In genomic region chr2:69973335-69973735, GRCh38 we compare ENCODE assay signal across 18 cellular contexts. TPM values are rescaled to one million over a fixed set of nuclear protein-coding genes. Genes with fewer than 3 reads are reported as not detected.
A peak's percentile ranks its signal among the peaks of the same experiment; 100 is the strongest.
DNase-seq lines count a peak whose midpoint lies in the region; ATAC-seq and TF ChIP-seq lines count a peak whose summit lies in the region.
"Had no signal": no experiment of that assay in that cellular context is flagged by ENCODE, and none has a peak within 500 bp of the region (broad histone marks: within the 10 kb centered on the region; RNA-seq: fewer than 3 reads in every experiment).

No MANE protein-coding gene starts in this region.

- H3K4me3 ChIP-seq in MG63 (no peak overlapping the region), mesenchymal stem cell (ENCODE audit: insufficient read depth in 1 of 2, low read depth in 1 of 2, low read length in 2 of 2) (no peak overlapping the region), adrenal gland (no peak overlapping the region)
- H3K4me3 ChIP-seq: heart right ventricle, SJSA1, skin epidermis had no signal

- no peak overlapping the region for H3K4me2 ChIP-seq in mesenchymal stem cell (ENCODE audit: low read length, poor library complexity, severe bottlenecking)

- no peak overlapping the region for H3K18ac ChIP-seq in mesenchymal stem cell (ENCODE audit: low read depth in 1 of 2, low read length in 2 of 2)

- H2AFZ ChIP-seq in mesenchymal stem cell (ENCODE audit: low read depth, low read length), result no peak overlapping the region

- no peak overlapping the region for H3K14ac ChIP-seq in mesenchymal stem cell (ENCODE audit: low read length in 2 of 2)

- H3K27ac ChIP-seq in mesenchymal stem cell (ENCODE audit: low read length, poor library complexity, severe bottlenecking), result no peak overlapping the region
- no peak overlapping the region for H3K27ac ChIP-seq in adrenal gland
- H3K27ac ChIP-seq: heart right ventricle, SJSA1, skin epidermis had no signal

- H2AK5ac ChIP-seq in mesenchymal stem cell (ENCODE audit: low read length, severe bottlenecking), result no peak overlapping the region

- no peak overlapping the region for H2BK12ac ChIP-seq in mesenchymal stem cell (ENCODE audit: low read length in 2 of 2)

- no peak overlapping the region for H4K8ac ChIP-seq in mesenchymal stem cell (ENCODE audit: low read length)

- no peak overlapping the region for H4K91ac ChIP-seq in mesenchymal stem cell (ENCODE audit: low read length)

- no peaks in the 10 kb centered on the region for H3K9me3 ChIP-seq in MG63
- no peaks in the 10 kb centered on the region for H3K9me3 ChIP-seq in mesenchymal stem cell (ENCODE audit: control insufficient read depth, low read length)
- H3K9me3 ChIP-seq in adrenal gland (replicated peaks in 1 of 3), result no peaks in the 10 kb centered on the region
- H3K9me3 ChIP-seq: heart right ventricle, SJSA1 had no signal

- no peak overlapping the region for H3K4ac ChIP-seq in mesenchymal stem cell (ENCODE audit: low read depth in 1 of 2, low read length in 2 of 2)

- H3K9ac ChIP-seq in mesenchymal stem cell (ENCODE audit: low read length), result no peak overlapping the region

- no peak for ATAC-seq in GM19395 (IDR thresholded peaks at IDR 0.05; ENCODE audit: unreplicated experiment)
- ATAC-seq in HG03521 (IDR thresholded peaks at IDR 0.05; ENCODE audit: unreplicated experiment), result no peak
- ATAC-seq: heart right ventricle; stimulated activated effector memory CD8-positive, alpha-beta T cell treated with anti-CD3 and anti-CD28 coated beads, Interleukin-12 subunit alpha, Interleukin-12 subunit beta, amount 100 ng/mL, for 72 hours had no signal

- 93% methylated on average over 2 of the region's 4 CpGs for WGBS in mesenchymal stem cell
- WGBS in adrenal gland, 4 donors, result 71 to 88% (median 73%) methylated on average over 4 of the region's 4 CpGs

- H3K36me3 ChIP-seq in MG63 (no peaks in the 10 kb centered on the region), mesenchymal stem cell (ENCODE audit: control insufficient read depth in 1 of 2, insufficient read depth in 2 of 2, low read depth in 1 of 2, low read length in 2 of 2) (no peaks in the 10 kb centered on the region), adrenal gland (replicated peaks in 1 of 2) (no peaks in the 10 kb centered on the region)
- H3K36me3 ChIP-seq: heart right ventricle, SJSA1 had no signal

- H2BK120ac ChIP-seq in mesenchymal stem cell (ENCODE audit: low read depth, low read length), result no peak overlapping the region

- no peak for TF ChIP-seq CTCF in AG09319 (IDR thresholded peaks at IDR 0.05; ENCODE audit: low read depth, low read length)
- no peak for TF ChIP-seq CTCF in adrenal gland (IDR thresholded peaks at IDR 0.05)

- H3K4me1 ChIP-seq in mesenchymal stem cell (ENCODE audit: control insufficient read depth, insufficient read depth, low read depth, low read length) (no peaks in the 10 kb centered on the region), adrenal gland (replicated peaks in 1 of 2) (no peaks in the 10 kb centered on the region)
- H3K4me1 ChIP-seq: SJSA1 had no signal

- TF ChIP-seq POLR2A in erythroblast (IDR thresholded peaks at IDR 0.05; ENCODE audit: low read length), result peak; percentile 25
- no peak for TF ChIP-seq POLR2A in adrenal gland (IDR thresholded peaks at IDR 0.05)

- intact Hi-C loops in adrenal gland (cut with DNase I), result no loop called here

- H2BK5ac ChIP-seq in mesenchymal stem cell (ENCODE audit: low read depth, low read length, poor library complexity, severe bottlenecking), result no peak overlapping the region

- no peak overlapping the region for H2BK15ac ChIP-seq in mesenchymal stem cell (ENCODE audit: low read depth, poor library complexity, severe bottlenecking)

- H3K23ac ChIP-seq in mesenchymal stem cell (ENCODE audit: low read length in 2 of 2), result no peak overlapping the region

- DNase-seq in AG09319 (ENCODE audit: extremely low read depth, low read depth) (peak; percentile 38), MG63 (peak; percentile 27), erythroblast (lab: John Stamatoyannopoulos, UW) (peak; percentile 63 to 82), mesenchymal stem cell (peak; percentile 14), adrenal gland (no peak)
- no peak for DNase-seq in activated CD8-positive, alpha-beta memory T cell treated with anti-CD3 and anti-CD28 coated beads, Interleukin-2, amount 50 U/mL, for 48 hours
- DNase-seq: ACHN; activated CD4-positive, alpha-beta T cell treated with anti-CD3 and anti-CD28 coated beads, Interleukin-2, amount 50 U/mL, for 4 hours; activated T-cell treated with anti-CD3 and anti-CD28 coated beads, Interleukin-2, amount 50 U/mL, for 24 hours; amniotic stem cell; heart right ventricle; NCI-H1436 treated with DMSO at 0.1 percent for 48 hours; NCI-H446 treated with DMSO at 0.1 percent for 48 hours had no signal

- H3K27me3 ChIP-seq in MG63 (no peaks in the 10 kb centered on the region), mesenchymal stem cell (ENCODE audit: control insufficient read depth in 1 of 2, insufficient read depth in 1 of 2, low read length in 2 of 2) (peaks cover 0 to 7% of the 10 kb centered on the region in 2 experiments), adrenal gland (no peaks in the 10 kb centered on the region)
- H3K27me3 ChIP-seq: heart right ventricle, SJSA1 had no signal

- H3K79me1 ChIP-seq in mesenchymal stem cell (replicated peaks; ENCODE audit: low read length, poor library complexity, severe bottlenecking), result no peaks in the 10 kb centered on the region

RNA-seq across cellular contexts. Expression of gene ASPRV1, which starts 11.9 kb away (rescaled TPM):
- total RNA-seq in MG63 (2014; rRNA removed; shearing (Covaris generic); ENCODE audit: low replicate concordance), result 0.95 and 2.4 TPM in 2 replicates
- 0.08 TPM for polyA plus RNA-seq in mesenchymal stem cell (2013, experiment 1 of 2)
- polyA plus RNA-seq in mesenchymal stem cell (2013, experiment 2 of 2), result 0.15 TPM
- total RNA-seq in adrenal gland, result 1 to 10 TPM in 7 of 8 donors, under 1 TPM in 1; 0.61 to 5.6 (median 1.9) TPM
- 1 to 10 TPM in 2 of 3 donors, under 1 TPM in 1; 0.64 to 3.5 (median 2.8) TPM for polyA plus RNA-seq in adrenal gland

RNA-seq across cellular contexts. Expression of gene MXD1, which starts 58.4 kb away (rescaled TPM):
- 2.5 and 3.6 TPM in 2 replicates for total RNA-seq in MG63 (2014; rRNA removed; shearing (Covaris generic); ENCODE audit: low replicate concordance)
- 10.3 TPM for polyA plus RNA-seq in mesenchymal stem cell (2013, experiment 1 of 2)
- 10.3 TPM for polyA plus RNA-seq in mesenchymal stem cell (2013, experiment 2 of 2)
- 10 to 100 TPM in 3 of 8 donors, 1 to 10 TPM in 5; 5.8 to 12.1 (median 8.7) TPM for total RNA-seq in adrenal gland
- polyA plus RNA-seq in adrenal gland, result 1 to 10 TPM; 1.7 to 6.4 (median 2.5) TPM

Comparison
In these comparisons a context has a peak if more than half of its experiments do, and no peak if none do; other contexts are left out.
1. DNase-seq: peak in AG09319 (single experiment), MG63 (single experiment), erythroblast (2 of 2) and mesenchymal stem cell (single experiment); none in adrenal gland (0 of 7) and activated CD8-positive, alpha-beta memory T cell treated with anti-CD3 and anti-CD28 coated beads, Interleukin-2, amount 50 U/mL, for 48 hours (single experiment).